In the genomic region with DNA sequence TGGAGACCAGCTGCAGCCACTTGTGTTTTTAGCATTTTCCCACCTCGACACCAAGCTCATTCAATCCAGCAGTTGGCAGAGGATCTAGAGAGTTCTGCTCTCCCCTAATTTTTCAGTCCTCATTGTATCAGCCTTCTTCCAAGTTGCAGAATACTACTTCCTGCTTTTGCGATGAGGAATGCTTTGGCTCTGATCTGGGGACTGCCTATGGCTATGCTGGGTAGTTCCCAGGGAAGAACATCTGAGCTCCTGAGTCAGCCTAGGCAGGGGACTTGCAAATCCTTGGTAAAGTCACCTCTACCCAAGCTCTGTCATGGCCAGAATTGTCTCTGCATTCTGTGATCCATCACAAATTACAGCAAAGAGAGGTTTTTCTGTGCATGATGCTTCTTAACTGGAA, we compare ENCODE assay signal across 16 cellular contexts.
DNase-seq lines count a peak whose midpoint lies in the region; ATAC-seq, FAIRE-seq and TF ChIP-seq lines count a peak whose summit lies in the region.
"Had no signal": no experiment of that assay in that cellular context is flagged by ENCODE, and none has a peak within 500 bp of the region (broad histone marks: within the 10 kb centered on the region; RNA-seq: fewer than 3 reads in every experiment).

No MANE protein-coding gene starts in this region.

- H3K9me3 Mint-ChIP-seq in astrocyte (ENCODE audit: unreplicated experiment) (peaks cover 4% of the 10 kb centered on the region), osteocyte (ENCODE audit: unreplicated experiment) (no peaks in the 10 kb centered on the region)
- H3K9me3 Mint-ChIP-seq: activated naive CD4-positive, alpha-beta T cell treated with anti-CD3 and anti-CD28 coated beads, Interleukin-2, amount 10 ng/mL, durations not matched to agents 7 days and 5 days had no signal

- H3K4me3 ChIP-seq in astrocyte (ENCODE audit: insufficient read depth, low read depth, low read length) (no peak overlapping the region), fibroblast of the aortic adventitia (ENCODE audit: low read depth, low read length) (no peak overlapping the region)
- H3K4me3 ChIP-seq: K562, prostate gland had no signal

- H3K27me3 ChIP-seq in astrocyte (ENCODE audit: insufficient read depth, low read length): no peaks in the 10 kb centered on the region

- H3K36me3 ChIP-seq in astrocyte (ENCODE audit: insufficient read depth, low read length): no peaks in the 10 kb centered on the region
- H3K36me3 ChIP-seq: prostate gland had no signal

- no peak overlapping the region for H3K9ac ChIP-seq in astrocyte (ENCODE audit: low read length)

- H3K4me1 ChIP-seq in astrocyte (ENCODE audit: insufficient read depth, low read length): peaks cover 16% of the 10 kb centered on the region
- H3K4me1 ChIP-seq: prostate gland had no signal

- H3K27ac Mint-ChIP-seq in astrocyte (ENCODE audit: unreplicated experiment) (peak overlapping the region; percentile 17), osteocyte (ENCODE audit: unreplicated experiment) (no peak overlapping the region)
- H3K27ac Mint-ChIP-seq: activated naive CD4-positive, alpha-beta T cell treated with anti-CD3 and anti-CD28 coated beads, Interleukin-2, amount 10 ng/mL, durations not matched to agents 7 days and 5 days; WTC11 had no signal

- no peak overlapping the region for H3K27ac ChIP-seq in astrocyte (ENCODE audit: low read depth, low read length)
- H3K27ac ChIP-seq: prostate gland had no signal

- H2AFZ ChIP-seq in astrocyte (ENCODE audit: low read depth, low read length): peak overlapping the region; percentile 13

- H3K36me3 Mint-ChIP-seq in astrocyte (ENCODE audit: low read depth, unreplicated experiment) (no peaks in the 10 kb centered on the region), osteocyte (ENCODE audit: unreplicated experiment) (no peaks in the 10 kb centered on the region)
- H3K36me3 Mint-ChIP-seq: activated naive CD4-positive, alpha-beta T cell treated with anti-CD3 and anti-CD28 coated beads, Interleukin-2, amount 10 ng/mL, durations not matched to agents 7 days and 5 days; WTC11 had no signal

- no peak for FAIRE-seq in astrocyte (lab: Jason Lieb, UNC)
- FAIRE-seq: K562 had no signal

- H3K9me3 ChIP-seq in astrocyte (ENCODE audit: insufficient read depth, low read depth, low read length): no peaks in the 10 kb centered on the region
- H3K9me3 ChIP-seq: prostate gland had no signal

- no peak for ATAC-seq in HG02798 (IDR thresholded peaks at IDR 0.05; ENCODE audit: poor library complexity, unreplicated experiment)
- ATAC-seq: esophagus mucosa, K562, WTC11 had no signal

- no peaks in the 10 kb centered on the region for H4K20me1 ChIP-seq in astrocyte (ENCODE audit: insufficient read depth, low read length)

- no peaks in the 10 kb centered on the region for H3K27me3 Mint-ChIP-seq in astrocyte (ENCODE audit: low read depth, unreplicated experiment)
- H3K27me3 Mint-ChIP-seq in osteocyte (ENCODE audit: unreplicated experiment): peaks cover 27% of the 10 kb centered on the region

- no peak overlapping the region for H3K4me3 Mint-ChIP-seq in astrocyte (ENCODE audit: unreplicated experiment)
- no peak overlapping the region for H3K4me3 Mint-ChIP-seq in osteocyte (ENCODE audit: unreplicated experiment)
- H3K4me3 Mint-ChIP-seq: activated naive CD4-positive, alpha-beta T cell treated with anti-CD3 and anti-CD28 coated beads, Interleukin-2, amount 10 ng/mL, durations not matched to agents 7 days and 5 days; WTC11 had no signal

- H3K4me2 ChIP-seq in astrocyte (ENCODE audit: low read length): peak overlapping the region; percentile 62

- DNase-seq in GM03348 (ENCODE audit: low spot score): peak; percentile 53
- DNase-seq in astrocyte (ENCODE audit: low read depth): peak; percentile 50
- peak; percentile 64 for DNase-seq in fibroblast of the aortic adventitia (ENCODE audit: low read depth)
- DNase-seq in osteocyte (ENCODE audit: extremely low spot score, unreplicated experiment): peak; percentile 17
- no peak for DNase-seq in iPS-NIHi11 (ENCODE audit: low spot score)
- no peak for DNase-seq in stimulated activated CD8-positive, alpha-beta memory T cell treated with anti-CD3 and anti-CD28 coated beads, Interleukin-4, amount 100 ng/mL, for 48 hours
- no peak for DNase-seq in AML-193 (lab: John Stamatoyannopoulos, UW)
- DNase-seq: activated naive CD4-positive, alpha-beta T cell treated with anti-CD3 and anti-CD28 coated beads, Interleukin-2, amount 10 ng/mL, durations not matched to agents 7 days and 5 days; NCI-H1436 treated with DMSO at 0.1 percent for 48 hours; NCI-H446; stimulated activated CD4-positive, alpha-beta T cell treated with anti-CD3 and anti-CD28 coated beads, Interleukin-1b, Interleukin-23, amount 100 ng/mL, for 48 hours had no signal

- H3K4me1 Mint-ChIP-seq in astrocyte (ENCODE audit: low read depth, unreplicated experiment) (peaks cover 15% of the 10 kb centered on the region), osteocyte (ENCODE audit: unreplicated experiment) (peaks cover 14% of the 10 kb centered on the region)
- H3K4me1 Mint-ChIP-seq: activated naive CD4-positive, alpha-beta T cell treated with anti-CD3 and anti-CD28 coated beads, Interleukin-2, amount 10 ng/mL, durations not matched to agents 7 days and 5 days had no signal

- TF ChIP-seq CTCF in astrocyte (IDR thresholded peaks at IDR 0.05; ENCODE audit: insufficient read depth, low read depth, low read length) (no peak), fibroblast of the aortic adventitia (IDR thresholded peaks at IDR 0.05; ENCODE audit: insufficient read depth, low read length) (no peak), osteocyte (IDR thresholded peaks at IDR 0.05) (no peak)

- no peaks in the 10 kb centered on the region for H3K79me2 ChIP-seq in astrocyte (ENCODE audit: insufficient read depth, low read length)

Comparison
In these comparisons a context has a peak if more than half of its experiments do, and no peak if none do; other contexts are left out.
1. DNase-seq: peak in GM03348 (single experiment), astrocyte (single experiment), fibroblast of the aortic adventitia (single experiment) and osteocyte (single experiment); none in iPS-NIHi11 (single experiment), stimulated activated CD8-positive, alpha-beta memory T cell treated with anti-CD3 and anti-CD28 coated beads, Interleukin-4, amount 100 ng/mL, for 48 hours (single experiment) and AML-193 (0 of 2).